17 cellular contexts compared by ENCODE assay signal in the genomic region with DNA sequence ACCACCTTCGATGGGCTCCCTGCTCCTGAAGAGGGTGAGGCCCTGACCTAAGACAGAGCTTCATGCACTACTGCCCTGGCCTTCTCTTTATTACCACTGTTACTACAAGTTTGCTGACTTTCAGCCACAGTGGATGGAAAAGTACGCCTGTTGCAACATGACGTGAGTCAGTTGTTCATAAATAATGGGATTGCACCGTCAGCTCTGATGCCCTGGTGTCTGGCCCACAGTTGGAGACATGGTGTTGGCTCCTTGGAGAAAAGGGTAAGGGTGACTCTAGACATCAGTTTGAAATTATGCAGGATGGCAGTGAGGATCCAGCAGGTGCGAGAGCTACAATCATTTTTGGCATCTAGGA. TPM values are rescaled to one million over a fixed set of nuclear protein-coding genes. Genes with fewer than 3 reads are reported as not detected.
DNase-seq lines count a peak whose midpoint lies in the region; ATAC-seq, FAIRE-seq and TF ChIP-seq lines count a peak whose summit lies in the region.
"Had no signal": no experiment of that assay in that cellular context is flagged by ENCODE, and none has a peak within 500 bp of the region (broad histone marks: within the 10 kb centered on the region; RNA-seq: fewer than 3 reads in every experiment).

No MANE protein-coding gene starts in this region.

- TF ChIP-seq CTCF in AG04450 (IDR thresholded peaks at IDR 0.05; ENCODE audit: low read depth, low read length): no peak
- no peak for TF ChIP-seq CTCF in K562 (IDR thresholded peaks at IDR 0.05 in 2 of 3, conservative IDR thresholded peaks at IDR 0.05 in 1 of 3; ENCODE audit: insufficient read depth in 2 of 3, low read depth in 1 of 3, low read length in 3 of 3)
- no peak for TF ChIP-seq CTCF in HepG2 (CRISPR knock-in tag; IDR thresholded peaks at IDR 0.05)

- no peaks in the 10 kb centered on the region for H3K4me1 Mint-ChIP-seq in activated T-cell treated with anti-CD3 and anti-CD28 coated beads, Interleukin-2, amount 50 U/mL, for 24 hours (ENCODE audit: low read depth)
- H3K4me1 Mint-ChIP-seq: activated CD4-positive, alpha-beta T cell treated with anti-CD3 and anti-CD28 coated beads, Interleukin-2, amount 10 ng/mL, durations not matched to agents 7 days and 5 days had no signal

- DNase-seq in AG04450 (ENCODE audit: low read depth, low spot score): peak; percentile 61
- DNase-seq in M059J (ENCODE audit: low read depth): peak; percentile 90
- no peak for DNase-seq in K562 (ENCODE audit: extremely low read depth in 1 of 4, low spot score in 3 of 4)
- peak; percentile 25 for DNase-seq in HepG2 (ENCODE audit: low spot score)
- no peak for DNase-seq in T-helper 2 cell
- DNase-seq in activated T-cell treated with anti-CD3 and anti-CD28 coated beads, Interleukin-2, amount 50 U/mL, for 24 hours: no peak
- DNase-seq in NCI-H524 treated with DMSO at 0.1 percent for 48 hours (lab: John Stamatoyannopoulos, UW): no peak
- DNase-seq in activated CD4-positive, alpha-beta T cell treated with anti-CD3 and anti-CD28 coated beads, Interleukin-2, amount 50 U/mL, for 48 hours: no peak
- DNase-seq: activated CD4-positive, alpha-beta T cell treated with anti-CD3 and anti-CD28 coated beads, Interleukin-2, amount 10 ng/mL, durations not matched to agents 7 days and 5 days; amygdala; C1 segment of cervical spinal cord; NCI-H1694; stimulated activated CD4-positive, alpha-beta T cell treated with anti-CD3 and anti-CD28 coated beads, Interleukin-12 subunit alpha, Interleukin-12 subunit beta, amount 100 ng/mL, for 4 hours had no signal

- no peaks in the 10 kb centered on the region for H3K9me3 ChIP-seq in AG04450 (ENCODE audit: control insufficient read depth, insufficient read depth, low read length)
- no peaks in the 10 kb centered on the region for H3K9me3 ChIP-seq in K562 (replicated peaks; ENCODE audit: control insufficient read depth, insufficient read depth, low read depth, low read length)
- H3K9me3 ChIP-seq in HepG2 (ENCODE audit: low read length): no peaks in the 10 kb centered on the region

- no peak overlapping the region for H3K27ac Mint-ChIP-seq in activated T-cell treated with anti-CD3 and anti-CD28 coated beads, Interleukin-2, amount 50 U/mL, for 24 hours
- H3K27ac Mint-ChIP-seq: activated CD4-positive, alpha-beta T cell treated with anti-CD3 and anti-CD28 coated beads, Interleukin-2, amount 10 ng/mL, durations not matched to agents 7 days and 5 days; mesothelial cell of epicardium; stimulated activated naive CD8-positive, alpha-beta T cell treated with anti-CD3 and anti-CD28 coated beads, Interleukin-15, Interleukin-2, amounts not matched to agents 100 ng/mL and 50 ng/mL, for 24 hours had no signal

- 37% methylated on average over 5 of the region's 5 CpGs for WGBS in K562 (ENCODE audit: insufficient coverage, low coverage, missing lambda C conversion rate)
- WGBS in HepG2 (ENCODE audit: low lambda C conversion rate): 22% methylated on average over 5 of the region's 5 CpGs

- no peaks in the 10 kb centered on the region for H3K9me3 Mint-ChIP-seq in activated T-cell treated with anti-CD3 and anti-CD28 coated beads, Interleukin-2, amount 50 U/mL, for 24 hours
- H3K9me3 Mint-ChIP-seq: activated CD4-positive, alpha-beta T cell treated with anti-CD3 and anti-CD28 coated beads, Interleukin-2, amount 10 ng/mL, durations not matched to agents 7 days and 5 days; mesothelial cell of epicardium; stimulated activated naive CD8-positive, alpha-beta T cell treated with anti-CD3 and anti-CD28 coated beads, Interleukin-15, Interleukin-2, amounts not matched to agents 100 ng/mL and 50 ng/mL, for 24 hours had no signal

- H3K9me1 ChIP-seq in K562 (ENCODE audit: control insufficient read depth, insufficient read depth, low read length): peaks cover 1% of the 10 kb centered on the region

- POLR2A ChIA-PET in AG04450 (lab: Yijun Ruan, JAX): interaction anchor here (0.7 to 1.3 kb wide), 3 partner anchors 14 to 110 kb away, joined by 3 to 5 read pairs (median 4); a partner anchor contains a TSS
- POLR2A ChIA-PET in K562 (lab: Yijun Ruan, JAX): no interaction called here
- POLR2A ChIA-PET in HepG2 (lab: Yijun Ruan, JAX): no interaction called here

- FAIRE-seq in K562 (lab: Jason Lieb, UNC): no peak
- FAIRE-seq in HepG2 (lab: Jason Lieb, UNC): no peak
- FAIRE-seq: GM12878 had no signal

- H3K4me1 ChIP-seq in K562 (replicated peaks in 1 of 2; ENCODE audit: control insufficient read depth in 2 of 2, insufficient read depth in 2 of 2, low read length in 2 of 2): peaks cover 4 to 7% of the 10 kb centered on the region in 2 experiments; a peak in 4 of 5 replicates
- peaks cover 27% of the 10 kb centered on the region for H3K4me1 ChIP-seq in HepG2 (ENCODE audit: insufficient read depth, low read length)

- no peak overlapping the region for H3K4me3 ChIP-seq in AG04450 (ENCODE audit: low read depth, low read length)
- no peak overlapping the region for H3K4me3 ChIP-seq in K562
- no peak overlapping the region for H3K4me3 ChIP-seq in HepG2 (replicated peaks in 1 of 3; ENCODE audit: insufficient read depth in 1 of 3, low read depth in 2 of 3, low read length in 3 of 3)
- H3K4me3 ChIP-seq: GM12878 had no signal

- in situ Hi-C loops in K562 (cut with MboI): no loop called here
- in situ Hi-C loops in HepG2 (cut with HindIII; ENCODE audit: extremely low pct_ligation_motif_present, low pct_unique_long_range_greater_than_20kb): no loop called here

- TF ChIP-seq RAD21 in K562 (CRISPR knock-in tag; conservative IDR thresholded peaks at IDR 0.05 in 1 of 2, IDR thresholded peaks at IDR 0.05 in 1 of 2) (no peak), HepG2 (CRISPR knock-in tag; IDR thresholded peaks at IDR 0.05) (no peak)

- H4K20me1 ChIP-seq in K562 (replicated peaks; ENCODE audit: control insufficient read depth, insufficient read depth, low read length): no peaks in the 10 kb centered on the region
- H4K20me1 ChIP-seq in HepG2 (ENCODE audit: insufficient read depth, low read length): no peaks in the 10 kb centered on the region; the same call in 1 of the 2 replicates

- no peak overlapping the region for H3K4me3 Mint-ChIP-seq in activated T-cell treated with anti-CD3 and anti-CD28 coated beads, Interleukin-2, amount 50 U/mL, for 24 hours
- H3K4me3 Mint-ChIP-seq: activated CD4-positive, alpha-beta T cell treated with anti-CD3 and anti-CD28 coated beads, Interleukin-2, amount 10 ng/mL, durations not matched to agents 7 days and 5 days; mesothelial cell of epicardium; stimulated activated naive CD8-positive, alpha-beta T cell treated with anti-CD3 and anti-CD28 coated beads, Interleukin-15, Interleukin-2, amounts not matched to agents 100 ng/mL and 50 ng/mL, for 24 hours had no signal

- H3K9ac ChIP-seq in K562 (ENCODE audit: insufficient read depth in 1 of 2, low read depth in 2 of 2, low read length in 2 of 2) (no peak overlapping the region), HepG2 (ENCODE audit: insufficient read depth, low read depth, low read length) (no peak overlapping the region)

- peaks cover 59% of the 10 kb centered on the region for H3K27me3 Mint-ChIP-seq in activated T-cell treated with anti-CD3 and anti-CD28 coated beads, Interleukin-2, amount 50 U/mL, for 24 hours

- H3K36me3 ChIP-seq in K562 (ENCODE audit: control insufficient read depth, insufficient read depth, low read length) (no peaks in the 10 kb centered on the region), HepG2 (replicated peaks in 1 of 2; ENCODE audit: control insufficient read depth in 1 of 2, insufficient read depth in 2 of 2, low read length in 2 of 2) (no peaks in the 10 kb centered on the region)

- ATAC-seq in K562 (no peak), HepG2 (peak; percentile 32; the same call in 2 of the 3 replicates)
- ATAC-seq: GM12878, Right ventricle myocardium inferior had no signal

- CTCF ChIA-PET in AG04450 (lab: Charles Lee): interaction anchor here (0.8 to 0.9 kb wide), 2 partner anchors 57 to 159 kb away, joined by 3 read pairs; no protein-coding TSS in a partner anchor
- CTCF ChIA-PET in K562 (lab: Yijun Ruan, JAX; ENCODE audit: low intra/inter-chr PET ratio): no interaction called here
- CTCF ChIA-PET in HepG2 (lab: Yijun Ruan, JAX; ENCODE audit: low intra/inter-chr PET ratio, low total read pairs): no interaction called here

- H3K27me3 ChIP-seq in AG04450 (ENCODE audit: control insufficient read depth, insufficient read depth, low read length) (no peaks in the 10 kb centered on the region), K562 (ENCODE audit: control insufficient read depth in 2 of 2, insufficient read depth in 2 of 2, low read length in 2 of 2) (peaks cover 17 to 30% of the 10 kb centered on the region in 2 experiments), HepG2 (ENCODE audit: control insufficient read depth in 1 of 2, insufficient read depth in 2 of 2, low read length in 2 of 2) (peaks cover 7 to 18% of the 10 kb centered on the region in 2 experiments)

- H3K27ac ChIP-seq in AG04450 (ENCODE audit: low read depth, low read length) (peak overlapping the region; percentile 84), K562 (ENCODE audit: extremely low read depth, low read depth, low read length) (no peak overlapping the region), HepG2 (ENCODE audit: extremely low read length, insufficient read depth, low read length) (no peak overlapping the region)

- no peak overlapping the region for H2AFZ ChIP-seq in K562 (ENCODE audit: low read depth, low read length)
- no peak overlapping the region for H2AFZ ChIP-seq in HepG2 (ENCODE audit: low read length)

- TF ChIP-seq EP300 in K562 (IDR thresholded peaks at IDR 0.05; ENCODE audit: low read length) (no peak), HepG2 (IDR thresholded peaks at IDR 0.05; ENCODE audit: low read depth in 2 of 2, low read length in 2 of 2) (peak in 1 of 2 experiments; percentile 51; a peak in 1 of 4 replicates), HepG2 (CRISPR knock-in tag; IDR thresholded peaks at IDR 0.05; ENCODE audit: borderline replicate concordance) (no peak)

- TF ChIP-seq POLR2A in K562 (conservative IDR thresholded peaks at IDR 0.05) (no peak), HepG2 (IDR thresholded peaks at IDR 0.05; ENCODE audit: insufficient read depth in 1 of 2, low read depth in 2 of 2, low read length in 2 of 2) (no peak)

- intact Hi-C loops in K562 (cut with micrococcal nuclease) (loop anchor here (10.0 kb wide), 1 partner anchor 91 kb away; no protein-coding TSS in a partner anchor), HepG2 (cut with micrococcal nuclease; ENCODE audit: unreplicated experiment) (loop anchor here (1.0 kb wide), 1 partner anchor 29 kb away; no protein-coding TSS in a partner anchor)

- BruUV-seq in K562 (replicated peaks; lab: Mats Ljungman, UMichigan) (no TSS peak), HepG2 (replicated peaks; lab: Mats Ljungman, UMichigan) (no TSS peak)

- H3K79me2 ChIP-seq in K562 (ENCODE audit: control insufficient read depth, insufficient read depth, low read length): no peaks in the 10 kb centered on the region
- no peaks in the 10 kb centered on the region for H3K79me2 ChIP-seq in HepG2 (ENCODE audit: insufficient read depth, low read length)

- H3K36me3 Mint-ChIP-seq in activated T-cell treated with anti-CD3 and anti-CD28 coated beads, Interleukin-2, amount 50 U/mL, for 24 hours (ENCODE audit: low read depth): no peaks in the 10 kb centered on the region
- H3K36me3 Mint-ChIP-seq: mesothelial cell of epicardium had no signal

- H3K4me2 ChIP-seq in K562 (ENCODE audit: insufficient read depth, low read length) (no peak overlapping the region), HepG2 (ENCODE audit: low read depth, low read length) (peak overlapping the region; percentile 34)

RNA-seq across cellular contexts. Expression of a gene that starts 5.4 kb away (rescaled TPM):
- 7.9 and 9.7 TPM in 2 replicates for polyA plus RNA-seq in AG04450 (2011; rRNA removed)
- 17.8 and 18.3 TPM in 2 replicates for polyA minus RNA-seq in AG04450 (2011; rRNA and poly(A)+ RNA removed)
- total RNA-seq in M059J (2014; rRNA removed; shearing (Covaris generic)): 1.3 and 3.5 TPM in 2 replicates
- not detected in 2 replicates for total RNA-seq in K562 (2011; cell fraction: chromatin; rRNA removed; ENCODE audit: low replicate concordance)
- not detected in 2 replicates for total RNA-seq in K562 (2011; cell fraction: nucleolus; rRNA removed)
- not detected in 2 replicates for total RNA-seq in K562 (2011; cell fraction: nucleoplasm; rRNA removed)
- not detected in 2 replicates for total RNA-seq in K562 (2014; rRNA removed)
- total RNA-seq in K562 (2014; rRNA removed; fragmentation: Illumina TruSeq; extraction: Trizol): not detected in 2 replicates
- total RNA-seq in K562 (2015; rRNA removed; fragmentation: Illumina TruSeq; extraction: Trizol): not detected in 2 replicates
- 0.04 TPM in 1 of 2 replicates, not detected in the other for total RNA-seq in K562 (2021)
- not detected in 2 replicates for polyA plus RNA-seq in K562 (2011; rRNA removed)
- 0.04 TPM in 1 of 2 replicates, not detected in the other for polyA plus RNA-seq in K562 (2011; cell fraction: cytosol; rRNA removed)
- 0.07 TPM in 1 of 2 replicates, not detected in the other for polyA plus RNA-seq in K562 (2011; cell fraction: nucleus; rRNA removed)
- polyA plus RNA-seq in K562 (2012): 0.04 and 0.06 TPM in 2 replicates
- not detected in 2 replicates for polyA plus RNA-seq in K562 (2014; fragmentation: Illumina TruSeq; extraction: Trizol)
- under 1 TPM in 1 of 2 experiments, not detected in 1; 0.08 TPM for polyA plus RNA-seq in K562 (2014; fragmentation: Nextera tagmentation; extraction: Ambion mirVana)
- polyA plus RNA-seq in K562 (2014; rRNA removed): not detected in 2 replicates
- 0.04 and 0.06 TPM in 2 replicates for polyA minus RNA-seq in K562 (2011; rRNA and poly(A)+ RNA removed)
- polyA minus RNA-seq in K562 (2011; cell fraction: cytosol; rRNA and poly(A)+ RNA removed): 0.73 TPM in 1 of 2 replicates, not detected in the other
- polyA minus RNA-seq in K562 (2011; cell fraction: nucleus; rRNA and poly(A)+ RNA removed): not detected in 2 replicates
- total RNA-seq in HepG2 (2016; rRNA removed; fragmentation: Illumina TruSeq; extraction: Trizol): 0.11 and 0.53 TPM in 2 replicates
- total RNA-seq in HepG2 (2016; cell fraction: cytosol; rRNA removed; fragmentation: Illumina TruSeq; extraction: Trizol; ENCODE audit: low read depth): 0.62 TPM in 1 of 2 replicates, not detected in the other
- 0.22 and 0.37 TPM in 2 replicates for total RNA-seq in HepG2 (2016; cell fraction: insoluble cytoplasmic fraction; rRNA removed; fragmentation: Illumina TruSeq; extraction: Trizol)
- 0.56 and 0.72 TPM in 2 replicates for total RNA-seq in HepG2 (2016; cell fraction: membrane; rRNA removed; fragmentation: Illumina TruSeq; extraction: Trizol)
- total RNA-seq in HepG2 (2016; cell fraction: nucleus; rRNA removed; fragmentation: Illumina TruSeq; extraction: Trizol): 0.19 and 0.25 TPM in 2 replicates
- polyA plus RNA-seq in HepG2 (2011; rRNA removed): 1.3 and 1.4 TPM in 2 replicates
- 1.4 and 2.3 TPM in 2 replicates for polyA plus RNA-seq in HepG2 (2011; cell fraction: cytosol; rRNA removed)
- polyA plus RNA-seq in HepG2 (2011; cell fraction: nucleus; rRNA removed): 0.56 and 1.2 TPM in 2 replicates
- polyA plus RNA-seq in HepG2 (2012): 0.72 and 3.1 TPM in 2 replicates
- polyA plus RNA-seq in HepG2 (2016; cell fraction: cytosol; fragmentation: Illumina TruSeq; extraction: Trizol; ENCODE audit: low read depth): 0.37 and 0.63 TPM in 2 replicates
- polyA plus RNA-seq in HepG2 (2016; cell fraction: insoluble cytoplasmic fraction; fragmentation: Illumina TruSeq; extraction: Trizol; ENCODE audit: low read depth): 0.15 and 0.24 TPM in 2 replicates
- 0.45 and 0.46 TPM in 2 replicates for polyA plus RNA-seq in HepG2 (2016; cell fraction: membrane; fragmentation: Illumina TruSeq; extraction: Trizol; ENCODE audit: low read depth)
- 0.29 and 0.81 TPM in 2 replicates for polyA plus RNA-seq in HepG2 (2016; cell fraction: nucleus; fragmentation: Illumina TruSeq; extraction: Trizol; ENCODE audit: insufficient read depth, low read depth)
- 13.5 and 247 TPM in 2 replicates for polyA minus RNA-seq in HepG2 (2011; rRNA and poly(A)+ RNA removed; ENCODE audit: low replicate concordance)
- polyA minus RNA-seq in HepG2 (2011; cell fraction: cytosol; rRNA and poly(A)+ RNA removed): 0.97 and 2.9 TPM in 2 replicates
- polyA minus RNA-seq in HepG2 (2011; cell fraction: nucleus; rRNA and poly(A)+ RNA removed): 1.3 and 1.9 TPM in 2 replicates
- total RNA-seq: activated CD4-positive, alpha-beta T cell treated with anti-CD3 and anti-CD28 coated beads, Interleukin-2, amount 10 ng/mL, durations not matched to agents 7 days and 5 days; GM12878 had no signal

Comparison
In these comparisons a context has a peak if more than half of its experiments do, and no peak if none do; other contexts are left out.
1. DNase-seq: peak in AG04450 (single experiment), M059J (single experiment) and HepG2 (single experiment); none in K562 (0 of 4), T-helper 2 cell (0 of 5), activated T-cell treated with anti-CD3 and anti-CD28 coated beads, Interleukin-2, amount 50 U/mL, for 24 hours (single experiment), NCI-H524 treated with DMSO at 0.1 percent for 48 hours (single experiment) and activated CD4-positive, alpha-beta T cell treated with anti-CD3 and anti-CD28 coated beads, Interleukin-2, amount 50 U/mL, for 48 hours (0 of 2).